17 cellular contexts compared by ENCODE assay signal in the genomic region with DNA sequence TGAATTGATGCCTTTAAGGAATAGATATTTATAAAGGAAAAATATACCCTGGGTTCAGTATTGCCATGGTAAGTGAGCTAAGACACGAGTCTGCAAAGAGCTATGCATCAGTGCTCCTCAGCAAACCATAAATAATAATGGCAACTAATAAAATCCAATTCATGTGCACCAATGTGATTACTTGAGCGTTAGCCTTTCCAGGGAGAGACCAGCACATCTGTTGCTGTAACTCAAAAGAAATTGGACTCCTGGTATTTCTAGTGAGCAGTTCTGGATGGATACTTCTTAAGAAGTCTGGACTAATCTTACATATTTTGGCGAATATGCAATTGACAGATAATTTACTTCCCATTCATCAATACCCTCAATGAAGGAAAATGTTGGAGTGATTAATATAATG.
"Had no signal": no experiment of that assay in that cellular context is flagged by ENCODE, and none has a peak within 500 bp of the region (broad histone marks: within the 10 kb centered on the region; RNA-seq: fewer than 3 reads in every experiment).

No MANE protein-coding gene starts in this region.

- H3K9me3 Mint-ChIP-seq: natural killer cell; stimulated activated naive B cell treated with anti-CD40 and anti-IgM and Interleukin-4, amounts not matched to agents 10 μg/mL and 1 μg/mL and 100 μg/mL, for 72 hours had no signal

- FAIRE-seq: keratinocyte, urothelium cell line had no signal

- H3K4me1 Mint-ChIP-seq: activated CD8-positive, alpha-beta memory T cell treated with anti-CD3 and anti-CD28 coated beads, Interleukin-2, amount 10 ng/mL, durations not matched to agents 7 days and 5 days; natural killer cell; stimulated activated naive B cell treated with anti-CD40 and anti-IgM and Interleukin-4, amounts not matched to agents 10 μg/mL and 1 μg/mL and 100 μg/mL, for 72 hours had no signal

- H3K27ac ChIP-seq: gastroesophageal sphincter, left lung, tibial artery had no signal

- H3K27ac Mint-ChIP-seq: activated CD8-positive, alpha-beta memory T cell treated with anti-CD3 and anti-CD28 coated beads, Interleukin-2, amount 10 ng/mL, durations not matched to agents 7 days and 5 days; natural killer cell; stimulated activated naive B cell treated with anti-CD40 and anti-IgM and Interleukin-4, amounts not matched to agents 10 μg/mL and 1 μg/mL and 100 μg/mL, for 72 hours had no signal

- H3K36me3 ChIP-seq: gastroesophageal sphincter, left lung, tibial artery had no signal

- H3K4me3 ChIP-seq: gastroesophageal sphincter, left lung, mucosa of descending colon, tibial artery had no signal

- H3K4me1 ChIP-seq: gastroesophageal sphincter, left lung, tibial artery had no signal

- H3K36me3 Mint-ChIP-seq: activated CD8-positive, alpha-beta memory T cell treated with anti-CD3 and anti-CD28 coated beads, Interleukin-2, amount 10 ng/mL, durations not matched to agents 7 days and 5 days; natural killer cell; stimulated activated naive B cell treated with anti-CD40 and anti-IgM and Interleukin-4, amounts not matched to agents 10 μg/mL and 1 μg/mL and 100 μg/mL, for 72 hours had no signal

- H3K27me3 ChIP-seq: gastroesophageal sphincter, left lung, tibial artery had no signal

- DNase-seq: activated CD4-positive, alpha-beta T cell treated with anti-CD3 and anti-CD28 coated beads for 1 hour; activated CD4-positive, alpha-beta T cell treated with anti-CD3 and anti-CD28 coated beads, Interleukin-2, amount 50 U/mL, for 4 hours; activated CD8-positive, alpha-beta memory T cell treated with anti-CD3 and anti-CD28 coated beads, Interleukin-2, amount 10 ng/mL, durations not matched to agents 7 days and 5 days; activated effector memory CD4-positive, alpha-beta T cell treated with Interleukin-2 at 50 U/mL for 16 hours; activated naive CD4-positive, alpha-beta T cell treated with anti-CD3 and anti-CD28 coated beads, Interleukin-2, amount 50 U/mL, for 16 hours; activated T-cell treated with anti-CD3 and anti-CD28 coated beads, Interleukin-2, amount 50 U/mL, for 1 hour; erythroblast; left lung; mucosa of descending colon; natural killer cell; stimulated activated CD4-positive, alpha-beta T cell treated with anti-CD3 and anti-CD28 coated beads, Interleukin-4, amount 100 ng/mL, for 1 hour; stimulated activated naive B cell treated with anti-CD40 and anti-IgM and Interleukin-4, amounts not matched to agents 10 μg/mL and 1 μg/mL and 100 μg/mL, for 72 hours; T-helper 9 cell; tibial artery had no signal

- H3K9me3 ChIP-seq: left lung, mucosa of descending colon, tibial artery had no signal

- H3K4me3 Mint-ChIP-seq: activated CD8-positive, alpha-beta memory T cell treated with anti-CD3 and anti-CD28 coated beads, Interleukin-2, amount 10 ng/mL, durations not matched to agents 7 days and 5 days; natural killer cell; stimulated activated naive B cell treated with anti-CD40 and anti-IgM and Interleukin-4, amounts not matched to agents 10 μg/mL and 1 μg/mL and 100 μg/mL, for 72 hours had no signal
